1 cellular context compared by ENCODE assay signal in the genomic region with DNA sequence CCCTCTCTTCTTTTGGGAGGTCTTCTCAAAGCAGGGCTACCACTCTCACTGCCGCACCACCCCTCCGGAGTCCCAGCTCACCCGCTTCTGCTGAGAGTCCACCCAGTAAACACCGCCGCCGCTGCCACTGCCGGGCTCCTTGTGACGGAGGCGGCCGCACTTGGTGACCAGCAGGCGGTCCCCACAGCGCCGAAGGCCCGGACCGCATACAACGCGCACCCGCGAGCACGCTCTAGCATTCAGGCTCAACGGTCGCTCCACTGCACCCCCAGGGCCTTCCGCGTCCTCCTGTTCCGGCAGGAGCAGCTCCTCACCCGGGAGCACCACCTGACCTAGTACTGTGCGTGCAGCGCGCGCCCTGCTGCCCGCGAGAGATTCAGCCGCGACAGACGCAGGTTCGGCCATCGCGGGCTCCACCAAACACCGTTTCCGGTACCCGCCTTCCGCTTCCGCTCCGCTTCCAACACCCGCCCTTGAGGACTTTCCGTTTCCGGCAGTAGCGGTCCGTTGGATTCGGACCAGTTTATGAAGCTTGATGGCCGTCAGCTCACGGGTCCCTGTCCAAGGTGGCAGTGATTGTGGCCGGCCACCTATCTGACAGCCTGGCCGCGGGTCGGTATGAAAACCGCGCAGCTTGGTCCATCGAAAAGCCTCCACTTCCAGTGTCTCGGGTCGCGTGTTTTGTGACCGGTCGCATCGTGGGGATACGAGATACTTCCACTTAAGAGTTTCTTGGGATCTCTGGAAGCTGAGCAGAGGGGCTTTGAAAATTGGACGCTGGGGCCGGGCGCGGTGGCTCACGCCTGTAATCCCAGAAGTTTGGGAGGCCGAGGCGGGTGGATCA.
TF ChIP-seq lines count a peak whose summit lies in the region.

A gene (minus strand): TSS at position 425 of the 844 bp plus-strand sequence. CDS start 20 bp downstream, at position 405.

TF ChIP-seq in GM12878, 131 proteins besides CTCF, POLR2A, EP300 and RAD21 (continued from another document and continues in another):
- TF ChIP-seq, protein P1, sequence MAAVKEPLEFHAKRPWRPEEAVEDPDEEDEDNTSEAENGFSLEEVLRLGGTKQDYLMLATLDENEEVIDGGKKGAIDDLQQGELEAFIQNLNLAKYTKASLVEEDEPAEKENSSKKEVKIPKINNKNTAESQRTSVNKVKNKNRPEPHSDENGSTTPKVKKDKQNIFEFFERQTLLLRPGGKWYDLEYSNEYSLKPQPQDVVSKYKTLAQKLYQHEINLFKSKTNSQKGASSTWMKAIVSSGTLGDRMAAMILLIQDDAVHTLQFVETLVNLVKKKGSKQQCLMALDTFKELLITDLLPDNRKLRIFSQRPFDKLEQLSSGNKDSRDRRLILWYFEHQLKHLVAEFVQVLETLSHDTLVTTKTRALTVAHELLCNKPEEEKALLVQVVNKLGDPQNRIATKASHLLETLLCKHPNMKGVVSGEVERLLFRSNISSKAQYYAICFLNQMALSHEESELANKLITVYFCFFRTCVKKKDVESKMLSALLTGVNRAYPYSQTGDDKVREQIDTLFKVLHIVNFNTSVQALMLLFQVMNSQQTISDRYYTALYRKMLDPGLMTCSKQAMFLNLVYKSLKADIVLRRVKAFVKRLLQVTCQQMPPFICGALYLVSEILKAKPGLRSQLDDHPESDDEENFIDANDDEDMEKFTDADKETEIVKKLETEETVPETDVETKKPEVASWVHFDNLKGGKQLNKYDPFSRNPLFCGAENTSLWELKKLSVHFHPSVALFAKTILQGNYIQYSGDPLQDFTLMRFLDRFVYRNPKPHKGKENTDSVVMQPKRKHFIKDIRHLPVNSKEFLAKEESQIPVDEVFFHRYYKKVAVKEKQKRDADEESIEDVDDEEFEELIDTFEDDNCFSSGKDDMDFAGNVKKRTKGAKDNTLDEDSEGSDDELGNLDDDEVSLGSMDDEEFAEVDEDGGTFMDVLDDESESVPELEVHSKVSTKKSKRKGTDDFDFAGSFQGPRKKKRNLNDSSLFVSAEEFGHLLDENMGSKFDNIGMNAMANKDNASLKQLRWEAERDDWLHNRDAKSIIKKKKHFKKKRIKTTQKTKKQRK (IDR thresholded peaks at IDR 0.05; ENCODE audit: low read depth, low read length): peak; percentile 25; the same call in 1 of the 2 replicates
- TF ChIP-seq SUZ12 (IDR thresholded peaks at IDR 0.05; ENCODE audit: unreplicated experiment) (no peak), NFIC (IDR thresholded peaks at IDR 0.05; ENCODE audit: low read depth, low read length) (no peak), ZNF384 (IDR thresholded peaks at IDR 0.05; ENCODE audit: borderline replicate concordance, low read depth, low read length) (no peak), IRF4 (IDR thresholded peaks at IDR 0.05; ENCODE audit: low read depth, low read length) (0 out of 2 replicates have a peak, but pooled peaks have one; percentile 8), RBBP5 (conservative IDR thresholded peaks at IDR 0.05) (no peak), LARP7 (IDR thresholded peaks at IDR 0.05) (peak; percentile 90), ASH2L (IDR thresholded peaks at IDR 0.05; ENCODE audit: borderline replicate concordance, low read depth) (0 out of 2 replicates have a peak, but pooled peaks have one; percentile 73), HDGF (IDR thresholded peaks at IDR 0.05) (peak; percentile 89), SMARCA5 (IDR thresholded peaks at IDR 0.05) (no peak; the same call in 1 of the 2 replicates), KAT2A (conservative IDR thresholded peaks at IDR 0.05; ENCODE audit: control insufficient read depth, low read depth, low read length) (no peak), NR2C1 (IDR thresholded peaks at IDR 0.05) (no peak; the same call in none of the 2 replicates), DPF2 (IDR thresholded peaks at IDR 0.05) (peak; percentile 57; the same call in 1 of the 2 replicates), MEF2A (IDR thresholded peaks at IDR 0.05; ENCODE audit: insufficient read depth, low read depth, low read length) (no peak), NR2F1 (conservative IDR thresholded peaks at IDR 0.05) (peak; percentile 47; the same call in 1 of the 2 replicates), CREB1 (IDR thresholded peaks at IDR 0.05; ENCODE audit: low read depth) (peak; percentile 52; the same call in 1 of the 2 replicates), POLR2AphosphoS2 (IDR thresholded peaks at IDR 0.05; ENCODE audit: low read depth, low read length) (peak; percentile 85), WRNIP1 (IDR thresholded peaks at IDR 0.05; ENCODE audit: borderline replicate concordance, low read depth, low read length) (no peak), YBX1 (IDR thresholded peaks at IDR 0.05) (no peak), HCFC1 (IDR thresholded peaks at IDR 0.05; ENCODE audit: low read length) (peak; percentile 66), ATF7 (IDR thresholded peaks at IDR 0.05; ENCODE audit: low read depth) (peak; percentile 26; the same call in 1 of the 2 replicates), ETV6 (conservative IDR thresholded peaks at IDR 0.05 in 1 of 2, IDR thresholded peaks at IDR 0.05 in 1 of 2; ENCODE audit: borderline replicate concordance in 1 of 2, low read depth in 1 of 2) (peak in 1 of 2 experiments; percentile 96; a peak in 2 of 4 replicates)
- TF ChIP-seq, protein P2, sequence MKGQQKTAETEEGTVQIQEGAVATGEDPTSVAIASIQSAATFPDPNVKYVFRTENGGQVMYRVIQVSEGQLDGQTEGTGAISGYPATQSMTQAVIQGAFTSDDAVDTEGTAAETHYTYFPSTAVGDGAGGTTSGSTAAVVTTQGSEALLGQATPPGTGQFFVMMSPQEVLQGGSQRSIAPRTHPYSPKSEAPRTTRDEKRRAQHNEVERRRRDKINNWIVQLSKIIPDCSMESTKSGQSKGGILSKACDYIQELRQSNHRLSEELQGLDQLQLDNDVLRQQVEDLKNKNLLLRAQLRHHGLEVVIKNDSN (IDR thresholded peaks at IDR 0.05; ENCODE audit: borderline replicate concordance, extremely low read length, insufficient read depth, low read depth, low read length): peak; percentile 51
- TF ChIP-seq, protein P3, sequence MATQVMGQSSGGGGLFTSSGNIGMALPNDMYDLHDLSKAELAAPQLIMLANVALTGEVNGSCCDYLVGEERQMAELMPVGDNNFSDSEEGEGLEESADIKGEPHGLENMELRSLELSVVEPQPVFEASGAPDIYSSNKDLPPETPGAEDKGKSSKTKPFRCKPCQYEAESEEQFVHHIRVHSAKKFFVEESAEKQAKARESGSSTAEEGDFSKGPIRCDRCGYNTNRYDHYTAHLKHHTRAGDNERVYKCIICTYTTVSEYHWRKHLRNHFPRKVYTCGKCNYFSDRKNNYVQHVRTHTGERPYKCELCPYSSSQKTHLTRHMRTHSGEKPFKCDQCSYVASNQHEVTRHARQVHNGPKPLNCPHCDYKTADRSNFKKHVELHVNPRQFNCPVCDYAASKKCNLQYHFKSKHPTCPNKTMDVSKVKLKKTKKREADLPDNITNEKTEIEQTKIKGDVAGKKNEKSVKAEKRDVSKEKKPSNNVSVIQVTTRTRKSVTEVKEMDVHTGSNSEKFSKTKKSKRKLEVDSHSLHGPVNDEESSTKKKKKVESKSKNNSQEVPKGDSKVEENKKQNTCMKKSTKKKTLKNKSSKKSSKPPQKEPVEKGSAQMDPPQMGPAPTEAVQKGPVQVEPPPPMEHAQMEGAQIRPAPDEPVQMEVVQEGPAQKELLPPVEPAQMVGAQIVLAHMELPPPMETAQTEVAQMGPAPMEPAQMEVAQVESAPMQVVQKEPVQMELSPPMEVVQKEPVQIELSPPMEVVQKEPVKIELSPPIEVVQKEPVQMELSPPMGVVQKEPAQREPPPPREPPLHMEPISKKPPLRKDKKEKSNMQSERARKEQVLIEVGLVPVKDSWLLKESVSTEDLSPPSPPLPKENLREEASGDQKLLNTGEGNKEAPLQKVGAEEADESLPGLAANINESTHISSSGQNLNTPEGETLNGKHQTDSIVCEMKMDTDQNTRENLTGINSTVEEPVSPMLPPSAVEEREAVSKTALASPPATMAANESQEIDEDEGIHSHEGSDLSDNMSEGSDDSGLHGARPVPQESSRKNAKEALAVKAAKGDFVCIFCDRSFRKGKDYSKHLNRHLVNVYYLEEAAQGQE (IDR thresholded peaks at IDR 0.05; ENCODE audit: low read depth, low read length): peak; percentile 86
- TF ChIP-seq, protein P4, sequence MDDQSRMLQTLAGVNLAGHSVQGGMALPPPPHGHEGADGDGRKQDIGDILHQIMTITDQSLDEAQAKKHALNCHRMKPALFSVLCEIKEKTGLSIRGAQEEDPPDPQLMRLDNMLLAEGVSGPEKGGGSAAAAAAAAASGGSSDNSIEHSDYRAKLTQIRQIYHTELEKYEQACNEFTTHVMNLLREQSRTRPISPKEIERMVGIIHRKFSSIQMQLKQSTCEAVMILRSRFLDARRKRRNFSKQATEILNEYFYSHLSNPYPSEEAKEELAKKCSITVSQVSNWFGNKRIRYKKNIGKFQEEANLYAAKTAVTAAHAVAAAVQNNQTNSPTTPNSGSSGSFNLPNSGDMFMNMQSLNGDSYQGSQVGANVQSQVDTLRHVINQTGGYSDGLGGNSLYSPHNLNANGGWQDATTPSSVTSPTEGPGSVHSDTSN (IDR thresholded peaks at IDR 0.05; ENCODE audit: insufficient replicate concordance, low read depth, low read length): no peak
- TF ChIP-seq, protein P5, sequence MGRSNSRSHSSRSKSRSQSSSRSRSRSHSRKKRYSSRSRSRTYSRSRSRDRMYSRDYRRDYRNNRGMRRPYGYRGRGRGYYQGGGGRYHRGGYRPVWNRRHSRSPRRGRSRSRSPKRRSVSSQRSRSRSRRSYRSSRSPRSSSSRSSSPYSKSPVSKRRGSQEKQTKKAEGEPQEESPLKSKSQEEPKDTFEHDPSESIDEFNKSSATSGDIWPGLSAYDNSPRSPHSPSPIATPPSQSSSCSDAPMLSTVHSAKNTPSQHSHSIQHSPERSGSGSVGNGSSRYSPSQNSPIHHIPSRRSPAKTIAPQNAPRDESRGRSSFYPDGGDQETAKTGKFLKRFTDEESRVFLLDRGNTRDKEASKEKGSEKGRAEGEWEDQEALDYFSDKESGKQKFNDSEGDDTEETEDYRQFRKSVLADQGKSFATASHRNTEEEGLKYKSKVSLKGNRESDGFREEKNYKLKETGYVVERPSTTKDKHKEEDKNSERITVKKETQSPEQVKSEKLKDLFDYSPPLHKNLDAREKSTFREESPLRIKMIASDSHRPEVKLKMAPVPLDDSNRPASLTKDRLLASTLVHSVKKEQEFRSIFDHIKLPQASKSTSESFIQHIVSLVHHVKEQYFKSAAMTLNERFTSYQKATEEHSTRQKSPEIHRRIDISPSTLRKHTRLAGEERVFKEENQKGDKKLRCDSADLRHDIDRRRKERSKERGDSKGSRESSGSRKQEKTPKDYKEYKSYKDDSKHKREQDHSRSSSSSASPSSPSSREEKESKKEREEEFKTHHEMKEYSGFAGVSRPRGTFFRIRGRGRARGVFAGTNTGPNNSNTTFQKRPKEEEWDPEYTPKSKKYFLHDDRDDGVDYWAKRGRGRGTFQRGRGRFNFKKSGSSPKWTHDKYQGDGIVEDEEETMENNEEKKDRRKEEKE (IDR thresholded peaks at IDR 0.05): no peak
- TF ChIP-seq, protein P6, sequence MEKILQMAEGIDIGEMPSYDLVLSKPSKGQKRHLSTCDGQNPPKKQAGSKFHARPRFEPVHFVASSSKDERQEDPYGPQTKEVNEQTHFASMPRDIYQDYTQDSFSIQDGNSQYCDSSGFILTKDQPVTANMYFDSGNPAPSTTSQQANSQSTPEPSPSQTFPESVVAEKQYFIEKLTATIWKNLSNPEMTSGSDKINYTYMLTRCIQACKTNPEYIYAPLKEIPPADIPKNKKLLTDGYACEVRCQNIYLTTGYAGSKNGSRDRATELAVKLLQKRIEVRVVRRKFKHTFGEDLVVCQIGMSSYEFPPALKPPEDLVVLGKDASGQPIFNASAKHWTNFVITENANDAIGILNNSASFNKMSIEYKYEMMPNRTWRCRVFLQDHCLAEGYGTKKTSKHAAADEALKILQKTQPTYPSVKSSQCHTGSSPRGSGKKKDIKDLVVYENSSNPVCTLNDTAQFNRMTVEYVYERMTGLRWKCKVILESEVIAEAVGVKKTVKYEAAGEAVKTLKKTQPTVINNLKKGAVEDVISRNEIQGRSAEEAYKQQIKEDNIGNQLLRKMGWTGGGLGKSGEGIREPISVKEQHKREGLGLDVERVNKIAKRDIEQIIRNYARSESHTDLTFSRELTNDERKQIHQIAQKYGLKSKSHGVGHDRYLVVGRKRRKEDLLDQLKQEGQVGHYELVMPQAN (conservative IDR thresholded peaks at IDR 0.05): peak; percentile 84
- TF ChIP-seq, protein P7, sequence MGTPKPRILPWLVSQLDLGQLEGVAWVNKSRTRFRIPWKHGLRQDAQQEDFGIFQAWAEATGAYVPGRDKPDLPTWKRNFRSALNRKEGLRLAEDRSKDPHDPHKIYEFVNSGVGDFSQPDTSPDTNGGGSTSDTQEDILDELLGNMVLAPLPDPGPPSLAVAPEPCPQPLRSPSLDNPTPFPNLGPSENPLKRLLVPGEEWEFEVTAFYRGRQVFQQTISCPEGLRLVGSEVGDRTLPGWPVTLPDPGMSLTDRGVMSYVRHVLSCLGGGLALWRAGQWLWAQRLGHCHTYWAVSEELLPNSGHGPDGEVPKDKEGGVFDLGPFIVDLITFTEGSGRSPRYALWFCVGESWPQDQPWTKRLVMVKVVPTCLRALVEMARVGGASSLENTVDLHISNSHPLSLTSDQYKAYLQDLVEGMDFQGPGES (IDR thresholded peaks at IDR 0.05): no peak
- TF ChIP-seq, protein P8, sequence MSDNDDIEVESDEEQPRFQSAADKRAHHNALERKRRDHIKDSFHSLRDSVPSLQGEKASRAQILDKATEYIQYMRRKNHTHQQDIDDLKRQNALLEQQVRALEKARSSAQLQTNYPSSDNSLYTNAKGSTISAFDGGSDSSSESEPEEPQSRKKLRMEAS (IDR thresholded peaks at IDR 0.05; ENCODE audit: low read depth, low read length): peak; percentile 52
- TF ChIP-seq, protein P9, sequence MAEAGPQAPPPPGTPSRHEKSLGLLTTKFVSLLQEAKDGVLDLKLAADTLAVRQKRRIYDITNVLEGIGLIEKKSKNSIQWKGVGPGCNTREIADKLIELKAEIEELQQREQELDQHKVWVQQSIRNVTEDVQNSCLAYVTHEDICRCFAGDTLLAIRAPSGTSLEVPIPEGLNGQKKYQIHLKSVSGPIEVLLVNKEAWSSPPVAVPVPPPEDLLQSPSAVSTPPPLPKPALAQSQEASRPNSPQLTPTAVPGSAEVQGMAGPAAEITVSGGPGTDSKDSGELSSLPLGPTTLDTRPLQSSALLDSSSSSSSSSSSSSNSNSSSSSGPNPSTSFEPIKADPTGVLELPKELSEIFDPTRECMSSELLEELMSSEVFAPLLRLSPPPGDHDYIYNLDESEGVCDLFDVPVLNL (IDR thresholded peaks at IDR 0.05; ENCODE audit: low read depth, low read length): peak; percentile 72
- TF ChIP-seq, protein P10, sequence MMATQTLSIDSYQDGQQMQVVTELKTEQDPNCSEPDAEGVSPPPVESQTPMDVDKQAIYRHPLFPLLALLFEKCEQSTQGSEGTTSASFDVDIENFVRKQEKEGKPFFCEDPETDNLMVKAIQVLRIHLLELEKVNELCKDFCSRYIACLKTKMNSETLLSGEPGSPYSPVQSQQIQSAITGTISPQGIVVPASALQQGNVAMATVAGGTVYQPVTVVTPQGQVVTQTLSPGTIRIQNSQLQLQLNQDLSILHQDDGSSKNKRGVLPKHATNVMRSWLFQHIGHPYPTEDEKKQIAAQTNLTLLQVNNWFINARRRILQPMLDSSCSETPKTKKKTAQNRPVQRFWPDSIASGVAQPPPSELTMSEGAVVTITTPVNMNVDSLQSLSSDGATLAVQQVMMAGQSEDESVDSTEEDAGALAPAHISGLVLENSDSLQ (IDR thresholded peaks at IDR 0.05): peak; percentile 77
- TF ChIP-seq, protein P11, sequence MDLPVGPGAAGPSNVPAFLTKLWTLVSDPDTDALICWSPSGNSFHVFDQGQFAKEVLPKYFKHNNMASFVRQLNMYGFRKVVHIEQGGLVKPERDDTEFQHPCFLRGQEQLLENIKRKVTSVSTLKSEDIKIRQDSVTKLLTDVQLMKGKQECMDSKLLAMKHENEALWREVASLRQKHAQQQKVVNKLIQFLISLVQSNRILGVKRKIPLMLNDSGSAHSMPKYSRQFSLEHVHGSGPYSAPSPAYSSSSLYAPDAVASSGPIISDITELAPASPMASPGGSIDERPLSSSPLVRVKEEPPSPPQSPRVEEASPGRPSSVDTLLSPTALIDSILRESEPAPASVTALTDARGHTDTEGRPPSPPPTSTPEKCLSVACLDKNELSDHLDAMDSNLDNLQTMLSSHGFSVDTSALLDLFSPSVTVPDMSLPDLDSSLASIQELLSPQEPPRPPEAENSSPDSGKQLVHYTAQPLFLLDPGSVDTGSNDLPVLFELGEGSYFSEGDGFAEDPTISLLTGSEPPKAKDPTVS (IDR thresholded peaks at IDR 0.05; ENCODE audit: low read depth, low read length): no peak
